In the genomic region with DNA sequence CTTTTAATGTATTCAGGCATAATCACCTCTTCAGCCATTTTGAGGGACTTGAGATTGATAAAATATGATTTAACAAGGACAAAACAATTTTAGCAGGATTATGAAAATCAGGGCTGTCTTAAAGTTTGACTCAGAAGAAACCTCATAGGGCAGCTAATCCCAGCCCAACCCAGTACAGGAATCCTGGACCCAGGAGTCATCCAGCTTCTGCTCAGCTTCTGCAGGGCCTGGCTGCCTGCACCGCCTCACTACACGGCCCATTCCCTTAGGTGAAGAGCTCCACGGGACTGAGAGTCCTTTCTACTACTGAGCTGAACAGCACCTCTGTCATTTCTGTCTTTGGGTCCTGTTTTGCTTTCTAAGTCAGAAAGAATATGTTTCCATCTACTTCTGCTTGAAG, we compare ENCODE assay signal across 19 cellular contexts. TPM values are rescaled to one million over a fixed set of nuclear protein-coding genes. Genes with fewer than 3 reads are reported as not detected.
DNase-seq lines count a peak whose midpoint lies in the region; TF ChIP-seq lines count a peak whose summit lies in the region.
"Had no signal": no experiment of that assay in that cellular context is flagged by ENCODE, and none has a peak within 500 bp of the region (broad histone marks: within the 10 kb centered on the region; RNA-seq: fewer than 3 reads in every experiment).

No MANE protein-coding gene starts in this region.

- H3K9me3 ChIP-seq in MG63: no peaks in the 10 kb centered on the region
- no peaks in the 10 kb centered on the region for H3K9me3 ChIP-seq in left ventricle myocardium inferior (replicated peaks)
- no peaks in the 10 kb centered on the region for H3K9me3 ChIP-seq in ascending aorta
- H3K9me3 ChIP-seq: BE2C, Peyer's patch had no signal

- peak; percentile 49 for DNase-seq in MG63
- DNase-seq in cardiac fibroblast (ENCODE audit: low read depth in 2 of 2): peak; percentile 29 to 62
- DNase-seq in left ventricle myocardium inferior: no peak
- DNase-seq in stromal cell of bone marrow (ENCODE audit: low read depth): peak; percentile 40
- no peak for DNase-seq in ascending aorta (ENCODE audit: low spot score in 2 of 2)
- no peak for DNase-seq in GM10266 (ENCODE audit: extremely low spot score)
- no peak for DNase-seq in NCI-H1105 (lab: John Stamatoyannopoulos, UW)
- no peak for DNase-seq in iPS-NIHi7 (ENCODE audit: extremely low spot score)
- DNase-seq: activated naive CD4-positive, alpha-beta T cell treated with Interleukin-2 at 50 U/mL for 16 hours; BE2C; brain microvascular endothelial cell; left colon; NCI-H1048; NCI-H2171; NCI-H82; nucleus accumbens; Peyer's patch; SW 1271 had no signal

- H3K4me3 ChIP-seq in MG63 (no peak overlapping the region), cardiac fibroblast (replicated peaks in 1 of 2; ENCODE audit: low read depth in 2 of 2, low read length in 2 of 2) (no peak overlapping the region), left ventricle myocardium inferior (no peak overlapping the region), ascending aorta (no peak overlapping the region)
- H3K4me3 ChIP-seq: Peyer's patch had no signal

- intact Hi-C loops in left ventricle myocardium inferior (cut with micrococcal nuclease): no loop called here
- intact Hi-C loops in ascending aorta (cut with DNase I): no loop called here

- H3K27ac ChIP-seq in left ventricle myocardium inferior (replicated peaks): peak overlapping the region; percentile 76
- no peak overlapping the region for H3K27ac ChIP-seq in ascending aorta
- H3K27ac ChIP-seq: brain microvascular endothelial cell, HL-60, Peyer's patch had no signal

- no peaks in the 10 kb centered on the region for H3K36me3 ChIP-seq in MG63
- peaks cover 12% of the 10 kb centered on the region for H3K36me3 ChIP-seq in left ventricle myocardium inferior
- no peaks in the 10 kb centered on the region for H3K36me3 ChIP-seq in ascending aorta
- H3K36me3 ChIP-seq: BE2C, Peyer's patch had no signal

- TF ChIP-seq CTCF in cardiac fibroblast (IDR thresholded peaks at IDR 0.05; ENCODE audit: low read depth, low read length): no peak
- no peak for TF ChIP-seq CTCF in left ventricle myocardium inferior (IDR thresholded peaks at IDR 0.05; ENCODE audit: borderline replicate concordance)
- TF ChIP-seq CTCF in ascending aorta (IDR thresholded peaks at IDR 0.05): no peak
- TF ChIP-seq CTCF in GM10266 (IDR thresholded peaks at IDR 0.05; ENCODE audit: control insufficient read depth, insufficient read depth, low read depth, missing control alignments): no peak

- H3K27me3 ChIP-seq in MG63: no peaks in the 10 kb centered on the region
- no peaks in the 10 kb centered on the region for H3K27me3 ChIP-seq in left ventricle myocardium inferior (ENCODE audit: low read depth)
- no peaks in the 10 kb centered on the region for H3K27me3 ChIP-seq in ascending aorta
- H3K27me3 ChIP-seq: BE2C, brain microvascular endothelial cell, Peyer's patch had no signal

- H3K4me1 ChIP-seq in left ventricle myocardium inferior (peaks cover 77% of the 10 kb centered on the region), ascending aorta (no peaks in the 10 kb centered on the region)

RNA-seq across cellular contexts. Expression of a gene that starts 37.5 kb away (rescaled TPM):
- total RNA-seq in MG63 (2014; rRNA removed; shearing (Covaris generic); ENCODE audit: low replicate concordance): 4.2 and 5.0 TPM in 2 replicates
- total RNA-seq in left ventricle myocardium inferior (38.0 TPM), ascending aorta (31.4 TPM)

Comparison
In these comparisons a context has a peak if more than half of its experiments do, and no peak if none do; other contexts are left out.
1. DNase-seq: peak in MG63 (single experiment), cardiac fibroblast (2 of 2) and stromal cell of bone marrow (single experiment); none in left ventricle myocardium inferior (single experiment), ascending aorta (0 of 2), GM10266 (single experiment), NCI-H1105 (single experiment) and iPS-NIHi7 (single experiment).